ENCODE assay signal across 23 cellular contexts in the genomic region with DNA sequence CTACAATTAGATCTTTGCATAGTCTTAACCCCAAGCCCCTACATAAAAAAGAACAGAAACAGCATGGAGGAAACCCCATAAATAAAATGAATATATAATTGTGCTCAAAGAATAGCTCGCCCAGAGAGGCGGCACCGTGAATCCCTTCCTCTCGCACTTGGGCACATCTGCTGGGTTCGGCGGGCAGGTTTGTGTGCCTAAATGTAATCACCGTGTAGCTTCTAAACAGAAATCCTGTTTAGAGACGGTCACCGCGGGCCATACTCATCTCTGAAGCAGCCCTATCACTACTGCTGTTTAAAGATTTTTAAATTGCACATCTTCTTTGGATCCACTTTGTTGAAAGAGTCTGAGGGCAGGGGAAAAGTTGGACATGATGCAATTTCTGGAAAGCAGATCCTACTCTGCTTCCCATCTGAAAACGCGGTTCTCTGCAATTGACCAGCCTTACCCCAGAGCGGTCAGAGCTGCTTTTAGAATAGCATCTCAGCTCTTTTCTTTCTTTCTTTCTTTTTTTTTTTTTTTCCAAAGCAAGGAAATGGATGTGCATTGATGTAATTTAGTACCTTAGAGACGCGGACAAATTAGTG. TPM values are rescaled to one million over a fixed set of nuclear protein-coding genes. Genes with fewer than 3 reads are reported as not detected.
DNase-seq lines count a peak whose midpoint lies in the region; ATAC-seq, FAIRE-seq and TF ChIP-seq lines count a peak whose summit lies in the region.
"Had no signal": no experiment of that assay in that cellular context is flagged by ENCODE, and none has a peak within 500 bp of the region (broad histone marks: within the 10 kb centered on the region; RNA-seq: fewer than 3 reads in every experiment).

No MANE protein-coding gene starts in this region.

- peaks cover 10% of the 10 kb centered on the region for H3K4me1 ChIP-seq in BE2C
- peaks cover 0 to 5% of the 10 kb centered on the region in 2 experiments; a peak in 1 of 5 replicates for H3K4me1 ChIP-seq in K562 (replicated peaks in 1 of 2; ENCODE audit: control insufficient read depth in 2 of 2, insufficient read depth in 2 of 2, low read length in 2 of 2)
- H3K4me1 ChIP-seq: BLaER1, Caco-2 had no signal

- TF ChIP-seq RAD21 in K562 (CRISPR knock-in tag; conservative IDR thresholded peaks at IDR 0.05 in 1 of 2, IDR thresholded peaks at IDR 0.05 in 1 of 2): no peak

- H3K27me3 ChIP-seq in BE2C (peaks cover 43% of the 10 kb centered on the region), K562 (ENCODE audit: control insufficient read depth in 2 of 2, insufficient read depth in 2 of 2, low read length in 2 of 2) (peaks cover 38 to 70% of the 10 kb centered on the region in 2 experiments)

- H3K9me3 ChIP-seq in BE2C: no peaks in the 10 kb centered on the region
- no peaks in the 10 kb centered on the region for H3K9me3 ChIP-seq in K562 (replicated peaks; ENCODE audit: control insufficient read depth, insufficient read depth, low read depth, low read length)
- H3K9me3 ChIP-seq: BLaER1, Caco-2 had no signal

- intact Hi-C loops in K562 (cut with micrococcal nuclease): no loop called here

- H3K9ac ChIP-seq in K562 (ENCODE audit: insufficient read depth in 1 of 2, low read depth in 2 of 2, low read length in 2 of 2): no peak overlapping the region
- H3K9ac ChIP-seq: BLaER1 had no signal

- WGBS in K562 (ENCODE audit: insufficient coverage, low coverage, missing lambda C conversion rate): 2% methylated on average over 15 of the region's 15 CpGs

- H3K4me2 ChIP-seq in K562 (ENCODE audit: insufficient read depth, low read length): peak overlapping the region; percentile 39; the same call in 1 of the 2 replicates
- H3K4me2 ChIP-seq: BLaER1, GM23338 had no signal

- no peak overlapping the region for H2AFZ ChIP-seq in K562 (ENCODE audit: low read depth, low read length)
- H2AFZ ChIP-seq: GM23338 had no signal

- peaks cover 3% of the 10 kb centered on the region; the same call in 1 of the 2 replicates for H3K36me3 ChIP-seq in BE2C
- H3K36me3 ChIP-seq in K562 (ENCODE audit: control insufficient read depth, insufficient read depth, low read length): no peaks in the 10 kb centered on the region
- H3K36me3 ChIP-seq: BLaER1 had no signal

- in situ Hi-C loops in K562 (cut with MboI): no loop called here

- CTCF ChIA-PET in K562 (lab: Yijun Ruan, JAX; ENCODE audit: low intra/inter-chr PET ratio): no interaction called here

- POLR2A ChIA-PET in K562 (lab: Yijun Ruan, JAX): interaction anchor here (0.6 to 1.0 kb wide), 4 partner anchors 9 to 174 kb away, joined by 3 to 5 read pairs (median 3); no protein-coding TSS in a partner anchor

- H3K4me3 ChIP-seq in BE2C (ENCODE audit: low read depth, low read length): peak overlapping the region; percentile 23
- no peak overlapping the region for H3K4me3 ChIP-seq in K562
- H3K4me3 ChIP-seq: BLaER1, GM12878, GM23338 had no signal

- H3K27ac ChIP-seq in K562 (ENCODE audit: extremely low read depth, low read depth, low read length): no peak overlapping the region
- H3K27ac ChIP-seq: BLaER1, C4-2B had no signal

- no peak for TF ChIP-seq EP300 in K562 (IDR thresholded peaks at IDR 0.05; ENCODE audit: low read length)

- TF ChIP-seq CTCF in BE2C (IDR thresholded peaks at IDR 0.05; ENCODE audit: low read depth, low read length): no peak
- no peak for TF ChIP-seq CTCF in K562 (IDR thresholded peaks at IDR 0.05 in 2 of 3, conservative IDR thresholded peaks at IDR 0.05 in 1 of 3; ENCODE audit: insufficient read depth in 2 of 3, low read depth in 1 of 3, low read length in 3 of 3)

- no peaks in the 10 kb centered on the region for H4K20me1 ChIP-seq in K562 (replicated peaks; ENCODE audit: control insufficient read depth, insufficient read depth, low read length)
- H4K20me1 ChIP-seq: BLaER1 had no signal

- ATAC-seq in K562: peak; percentile 57
- ATAC-seq: CD8-positive, alpha-beta T cell; GM12878; GM23338; HCT116 had no signal

- FAIRE-seq in K562 (lab: Jason Lieb, UNC): peak; percentile 51
- FAIRE-seq: GM12878 had no signal

- no peaks in the 10 kb centered on the region for H3K9me1 ChIP-seq in K562 (ENCODE audit: control insufficient read depth, insufficient read depth, low read length)

- BruUV-seq in K562 (replicated peaks; lab: Mats Ljungman, UMichigan): no TSS peak

- TF ChIP-seq POLR2A in K562 (conservative IDR thresholded peaks at IDR 0.05): no peak

- DNase-seq in BE2C (peak; percentile 37), NCI-H1930 (lab: John Stamatoyannopoulos, UW) (peak; percentile 54 to 59), K562 (ENCODE audit: extremely low read depth in 1 of 4, low spot score in 3 of 4) (no peak), islet precursor cell (peak; percentile 19), NCI-H1417 treated with DMSO at 0.1 percent for 48 hours (lab: John Stamatoyannopoulos, UW) (no peak), iPS-NIHi7 (ENCODE audit: extremely low spot score) (no peak), GM19238 (ENCODE audit: insufficient read length, low spot score) (no peak)
- DNase-seq: Caco-2; CD4-positive, CD25-positive, alpha-beta regulatory T cell; CD8-positive, alpha-beta T cell; DMS153; DMS79; EL; GDM1; H9 had no signal

- no peaks in the 10 kb centered on the region for H3K79me2 ChIP-seq in K562 (ENCODE audit: control insufficient read depth, insufficient read depth, low read length)

TF ChIP-seq in K562, 482 proteins besides CTCF, POLR2A, EP300 and RAD21 (continues in another document):
- TF ChIP-seq ATF3 (IDR thresholded peaks at IDR 0.05) (peak; percentile 58; the same call in 1 of the 2 replicates), ATF3 (CRISPR knock-in tag; conservative IDR thresholded peaks at IDR 0.05) (no peak), REST (CRISPR knock-in tag; IDR thresholded peaks at IDR 0.05; ENCODE audit: low read depth) (no peak), ZNF197 (CRISPR knock-in tag; IDR thresholded peaks at IDR 0.05; ENCODE audit: low read depth) (0 out of 2 replicates have a peak, but pooled peaks have one; percentile 25), ARID2 (IDR thresholded peaks at IDR 0.05) (no peak)
- TF ChIP-seq, protein P1, sequence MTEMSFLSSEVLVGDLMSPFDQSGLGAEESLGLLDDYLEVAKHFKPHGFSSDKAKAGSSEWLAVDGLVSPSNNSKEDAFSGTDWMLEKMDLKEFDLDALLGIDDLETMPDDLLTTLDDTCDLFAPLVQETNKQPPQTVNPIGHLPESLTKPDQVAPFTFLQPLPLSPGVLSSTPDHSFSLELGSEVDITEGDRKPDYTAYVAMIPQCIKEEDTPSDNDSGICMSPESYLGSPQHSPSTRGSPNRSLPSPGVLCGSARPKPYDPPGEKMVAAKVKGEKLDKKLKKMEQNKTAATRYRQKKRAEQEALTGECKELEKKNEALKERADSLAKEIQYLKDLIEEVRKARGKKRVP (CRISPR knock-in tag; IDR thresholded peaks at IDR 0.05): peak; percentile 49; the same call in 1 of the 2 replicates

RNA-seq across cellular contexts. Expression of gene DRGX, which starts 6.5 kb away (rescaled TPM):
- polyA plus RNA-seq in BE2C (2012; ENCODE audit: insufficient read depth, insufficient read length, low read depth): 16.4 TPM
- not detected in 2 replicates for total RNA-seq in K562 (2011; cell fraction: chromatin; rRNA removed; ENCODE audit: low replicate concordance)
- total RNA-seq in K562 (2011; cell fraction: nucleolus; rRNA removed): not detected in 2 replicates
- total RNA-seq in K562 (2011; cell fraction: nucleoplasm; rRNA removed): not detected in 2 replicates
- not detected in 2 replicates for total RNA-seq in K562 (2014; rRNA removed)
- not detected in 2 replicates for total RNA-seq in K562 (2014; rRNA removed; fragmentation: Illumina TruSeq; extraction: Trizol)
- total RNA-seq in K562 (2015; rRNA removed; fragmentation: Illumina TruSeq; extraction: Trizol): not detected in 2 replicates
- not detected in 2 replicates for total RNA-seq in K562 (2021)
- not detected in 2 replicates for polyA plus RNA-seq in K562 (2011; rRNA removed)
- not detected in 2 replicates for polyA plus RNA-seq in K562 (2011; cell fraction: cytosol; rRNA removed)
- not detected in 2 replicates for polyA plus RNA-seq in K562 (2011; cell fraction: nucleus; rRNA removed)
- polyA plus RNA-seq in K562 (2012): 0.17 TPM in 1 of 2 replicates, not detected in the other
- polyA plus RNA-seq in K562 (2014; fragmentation: Illumina TruSeq; extraction: Trizol): not detected in 2 replicates
- not detected for polyA plus RNA-seq in K562 (2014; fragmentation: Nextera tagmentation; extraction: Ambion mirVana)
- polyA plus RNA-seq in K562 (2014; rRNA removed): not detected in 2 replicates
- polyA minus RNA-seq in K562 (2011; rRNA and poly(A)+ RNA removed): not detected in 2 replicates
- polyA minus RNA-seq in K562 (2011; cell fraction: cytosol; rRNA and poly(A)+ RNA removed): not detected in 2 replicates
- polyA minus RNA-seq in K562 (2011; cell fraction: nucleus; rRNA and poly(A)+ RNA removed): not detected in 2 replicates
- total RNA-seq: A172; A673; Caco-2; CD4-positive, CD25-positive, alpha-beta regulatory T cell; CD8-positive, alpha-beta T cell; GM12878; GM23338; H4; H9 had no signal
- polyA plus RNA-seq: CD4-positive, CD25-positive, alpha-beta regulatory T cell; GM12878; GM23338 had no signal

Comparison
In these comparisons a context has a peak if more than half of its experiments do, and no peak if none do; other contexts are left out.
1. DNase-seq: peak in BE2C (single experiment), NCI-H1930 (2 of 2) and islet precursor cell (single experiment); none in K562 (0 of 4), NCI-H1417 treated with DMSO at 0.1 percent for 48 hours (single experiment), iPS-NIHi7 (single experiment) and GM19238 (single experiment).